ENCODE assay signal across 22 cellular contexts in genomic region chr10:17854044-17854652, GRCh38. TPM values are rescaled to one million over a fixed set of nuclear protein-coding genes. Genes with fewer than 3 reads are reported as not detected.
DNase-seq lines count a peak whose midpoint lies in the region; ATAC-seq, FAIRE-seq and TF ChIP-seq lines count a peak whose summit lies in the region.
"Had no signal": no experiment of that assay in that cellular context is flagged by ENCODE, and none has a peak within 500 bp of the region (broad histone marks: within the 10 kb centered on the region; RNA-seq: fewer than 3 reads in every experiment).

No MANE protein-coding gene starts in this region.

- H3K36me3 Mint-ChIP-seq in natural killer cell, result no peaks in the 10 kb centered on the region
- H3K36me3 Mint-ChIP-seq in activated CD4-positive, alpha-beta memory T cell treated with anti-CD3 and anti-CD28 coated beads for 36 hours, result no peaks in the 10 kb centered on the region
- no peaks in the 10 kb centered on the region for H3K36me3 Mint-ChIP-seq in activated T-cell treated with anti-CD3 and anti-CD28 coated beads, Interleukin-2, amount 50 U/mL, for 24 hours (ENCODE audit: low read depth)
- H3K36me3 Mint-ChIP-seq: activated naive CD8-positive, alpha-beta T cell treated with anti-CD3 and anti-CD28 coated beads for 36 hours had no signal

- H3K4me1 Mint-ChIP-seq in natural killer cell, result peaks cover 33% of the 10 kb centered on the region in 2 donors
- H3K4me1 Mint-ChIP-seq in activated CD4-positive, alpha-beta memory T cell treated with anti-CD3 and anti-CD28 coated beads for 36 hours (ENCODE audit: low read depth), result no peaks in the 10 kb centered on the region
- H3K4me1 Mint-ChIP-seq in activated T-cell treated with anti-CD3 and anti-CD28 coated beads, Interleukin-2, amount 50 U/mL, for 24 hours (ENCODE audit: low read depth), result no peaks in the 10 kb centered on the region

- no peaks in the 10 kb centered on the region for H3K9me3 Mint-ChIP-seq in natural killer cell
- peaks cover 2% of the 10 kb centered on the region for H3K9me3 Mint-ChIP-seq in activated CD4-positive, alpha-beta memory T cell treated with anti-CD3 and anti-CD28 coated beads for 36 hours
- no peaks in the 10 kb centered on the region for H3K9me3 Mint-ChIP-seq in activated T-cell treated with anti-CD3 and anti-CD28 coated beads, Interleukin-2, amount 50 U/mL, for 24 hours
- H3K9me3 Mint-ChIP-seq: activated naive CD8-positive, alpha-beta T cell treated with anti-CD3 and anti-CD28 coated beads for 36 hours had no signal

- CTCF ChIA-PET in activated CD4-positive, alpha-beta memory T cell treated with anti-CD3 and anti-CD28 coated beads for 36 hours (lab: Charles Lee), result no interaction called here

- TF ChIP-seq POLR2A in NB4 (IDR thresholded peaks at IDR 0.05; ENCODE audit: extremely low read depth, insufficient read length), result no peak

- TF ChIP-seq CTCF in NB4 (IDR thresholded peaks at IDR 0.05; ENCODE audit: low read depth, low read length) (no peak), natural killer cell (IDR thresholded peaks at IDR 0.05) (no peak)

- intact Hi-C loops in natural killer cell (cut with micrococcal nuclease), result loop anchor here (10.0 kb wide), 2 partner anchors 349 to 829 kb away; no protein-coding TSS in a partner anchor
- intact Hi-C loops in activated CD4-positive, alpha-beta memory T cell treated with anti-CD3 and anti-CD28 coated beads for 36 hours (cut with micrococcal nuclease), result no loop called here

- POLR2A ChIA-PET in activated CD4-positive, alpha-beta memory T cell treated with anti-CD3 and anti-CD28 coated beads for 36 hours (lab: Charles Lee), result no interaction called here

- DNase-seq in GM18507 (ENCODE audit: extremely low spot score, insufficient read length, low read depth) (no peak), NB4 (ENCODE audit: low read depth) (peak; percentile 2), natural killer cell (peak; percentile 27), NCI-H2196 treated with DMSO at 0.1 percent for 48 hours (lab: John Stamatoyannopoulos, UW; ENCODE audit: unreplicated experiment) (no peak), urothelium cell line (ENCODE audit: low spot score) (no peak)
- DNase-seq in activated CD4-positive, alpha-beta memory T cell treated with anti-CD3 and anti-CD28 coated beads for 36 hours, result no peak
- DNase-seq in activated T-cell treated with anti-CD3 and anti-CD28 coated beads, Interleukin-2, amount 50 U/mL, for 24 hours, result no peak
- DNase-seq: activated CD4-positive, CD25-positive, alpha-beta regulatory T cell treated with anti-CD3 and anti-CD28 coated beads, Interleukin-2, amount 50 U/mL, for 72 hours; activated naive CD8-positive, alpha-beta T cell treated with anti-CD3 and anti-CD28 coated beads for 36 hours; activated T-cell treated with anti-CD3 and anti-CD28 coated beads for 4 hours; kidney glomerular epithelial cell; NCI-H1092 treated with DMSO at 0.1 percent for 48 hours; NCI-H2171; NCI-H82; occipital lobe; stimulated activated CD4-positive, alpha-beta T cell treated with anti-CD3 and anti-CD28 coated beads, Interleukin-2, amount 100 ng/mL, for 48 hours; T-helper 1 cell; tibial artery had no signal

- ATAC-seq in GM21723 (IDR thresholded peaks at IDR 0.05; ENCODE audit: unreplicated experiment), result peak; percentile 62
- peak; percentile 82 to 91 (median 88) for ATAC-seq in natural killer cell
- ATAC-seq: sciatic nerve had no signal

- peak overlapping the region; percentile 43 for H3K4me3 Mint-ChIP-seq in natural killer cell
- no peak overlapping the region for H3K4me3 Mint-ChIP-seq in activated CD4-positive, alpha-beta memory T cell treated with anti-CD3 and anti-CD28 coated beads for 36 hours
- H3K4me3 Mint-ChIP-seq in activated T-cell treated with anti-CD3 and anti-CD28 coated beads, Interleukin-2, amount 50 U/mL, for 24 hours, result no peak overlapping the region
- H3K4me3 Mint-ChIP-seq: activated naive CD8-positive, alpha-beta T cell treated with anti-CD3 and anti-CD28 coated beads for 36 hours had no signal

- H3K27ac Mint-ChIP-seq in natural killer cell, result peak overlapping the region; percentile 76 to 79
- H3K27ac Mint-ChIP-seq in activated CD4-positive, alpha-beta memory T cell treated with anti-CD3 and anti-CD28 coated beads for 36 hours, result no peak overlapping the region
- no peak overlapping the region for H3K27ac Mint-ChIP-seq in activated T-cell treated with anti-CD3 and anti-CD28 coated beads, Interleukin-2, amount 50 U/mL, for 24 hours
- H3K27ac Mint-ChIP-seq: activated naive CD8-positive, alpha-beta T cell treated with anti-CD3 and anti-CD28 coated beads for 36 hours had no signal

- no peak overlapping the region for H3K4me3 ChIP-seq in NB4 (ENCODE audit: low read depth, low read length)
- H3K4me3 ChIP-seq: tibial artery had no signal

- FAIRE-seq in GM18507 (lab: Jason Lieb, UNC) (peak; percentile 57), urothelium cell line (lab: Jason Lieb, UNC) (no peak)
- FAIRE-seq: bronchial epithelial cell, GM12891 had no signal

- H3K27me3 Mint-ChIP-seq in natural killer cell (ENCODE audit: low read depth in 2 of 2), result no peaks in the 10 kb centered on the region
- peaks cover 4% of the 10 kb centered on the region for H3K27me3 Mint-ChIP-seq in activated CD4-positive, alpha-beta memory T cell treated with anti-CD3 and anti-CD28 coated beads for 36 hours
- H3K27me3 Mint-ChIP-seq in activated T-cell treated with anti-CD3 and anti-CD28 coated beads, Interleukin-2, amount 50 U/mL, for 24 hours, result no peaks in the 10 kb centered on the region

RNA-seq across cellular contexts. Expression of gene MRC1, which starts 45.0 kb away (rescaled TPM):
- total RNA-seq in natural killer cell, result under 1 TPM; 0.05 to 0.18 (median 0.15) TPM
- total RNA-seq in activated CD4-positive, alpha-beta memory T cell treated with anti-CD3 and anti-CD28 coated beads for 36 hours, result under 1 TPM in 1 of 2 experiments, not detected in 1; 0.05 TPM

Comparison
In these comparisons a context has a peak if more than half of its experiments do, and no peak if none do; other contexts are left out.
1. DNase-seq: peak in NB4 (single experiment) and natural killer cell (single experiment); none in GM18507 (single experiment), NCI-H2196 treated with DMSO at 0.1 percent for 48 hours (single experiment), activated CD4-positive, alpha-beta memory T cell treated with anti-CD3 and anti-CD28 coated beads for 36 hours (single experiment), activated T-cell treated with anti-CD3 and anti-CD28 coated beads, Interleukin-2, amount 50 U/mL, for 24 hours (single experiment) and urothelium cell line (single experiment).
2. H3K27ac Mint-ChIP-seq: peak in natural killer cell (2 of 2); none in activated CD4-positive, alpha-beta memory T cell treated with anti-CD3 and anti-CD28 coated beads for 36 hours (single experiment) and activated T-cell treated with anti-CD3 and anti-CD28 coated beads, Interleukin-2, amount 50 U/mL, for 24 hours (single experiment).